Comparison of ENCODE assay signal across 8 cellular contexts in the genomic region with DNA sequence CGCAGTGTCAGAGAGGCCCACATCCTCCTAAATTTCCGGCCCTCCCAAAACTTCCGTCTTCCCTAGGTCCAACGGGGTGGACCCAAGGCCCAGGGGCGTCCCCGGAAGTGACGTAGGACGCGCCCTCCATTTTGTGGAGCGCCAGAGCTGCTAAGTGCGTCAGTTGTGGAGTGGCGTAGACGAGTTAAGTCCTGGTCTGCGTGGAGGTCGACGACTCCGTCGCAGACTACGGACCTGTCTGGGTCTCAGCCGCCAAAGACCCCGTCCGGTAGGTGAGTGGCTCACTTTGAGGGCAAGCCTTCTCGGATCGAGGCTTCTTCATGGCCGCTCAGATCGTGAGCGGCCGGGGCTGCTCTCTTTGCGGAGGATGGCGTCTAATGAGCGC. TPM values are rescaled to one million over a fixed set of nuclear protein-coding genes. Genes with fewer than 3 reads are reported as not detected.
A peak's percentile ranks its signal among the peaks of the same experiment; 100 is the strongest.
DNase-seq lines count a peak whose midpoint lies in the region; ATAC-seq and TF ChIP-seq lines count a peak whose summit lies in the region.

A gene (plus strand): TSS at position 159 of the 385 bp plus-strand sequence. CDS start 1,015 bp downstream, outside the sequence.

- POLR2A ChIA-PET in CD8-positive, alpha-beta T cell (lab: Charles Lee): interaction anchor here (0.6 to 3.5 kb wide), 20 partner anchors 9 to 974 kb away, joined by 3 to 38 read pairs (median 5); a partner anchor contains a TSS

- peak within 1 kb of the TSS; percentile 100 for H3K27ac Mint-ChIP-seq in CD8-positive, alpha-beta T cell

- TF ChIP-seq CTCF in CD8-positive, alpha-beta T cell (IDR thresholded peaks at IDR 0.05): no peak
- TF ChIP-seq CTCF in lower lobe of right lung (IDR thresholded peaks at IDR 0.05): no peak

- peaks cover 39% of the 10 kb centered on the region for H3K36me3 ChIP-seq in CD8-positive, alpha-beta T cell (ENCODE audit: insufficient read depth, low read length)
- peaks cover 41% of the 10 kb centered on the region for H3K36me3 ChIP-seq in lower lobe of right lung

- no peaks in the 10 kb centered on the region for H3K27me3 Mint-ChIP-seq in CD8-positive, alpha-beta T cell (ENCODE audit: low read depth)

- peak within 1 kb of the TSS; percentile 78 for H3K4me3 ChIP-seq in CD8-positive, alpha-beta T cell (ENCODE audit: low read depth, low read length)
- H3K4me3 ChIP-seq in lower lobe of right lung: peak within 1 kb of the TSS; percentile 91

- peak; percentile 80 for ATAC-seq in CD8-positive, alpha-beta T cell
- ATAC-seq in GM19467 (IDR thresholded peaks at IDR 0.05; ENCODE audit: unreplicated experiment) (peak; percentile 78), lower lobe of right lung (peak; percentile 97 to 98)

- CTCF ChIA-PET in CD8-positive, alpha-beta T cell (lab: Charles Lee): interaction anchor here (1.3 to 2.0 kb wide), 3 partner anchors 10 to 40 kb away, joined by 3 to 5 read pairs (median 4); no protein-coding TSS in a partner anchor

- H3K27ac ChIP-seq in CD8-positive, alpha-beta T cell (ENCODE audit: low read depth, low read length): peak within 1 kb of the TSS; percentile 99
- H3K27ac ChIP-seq in lower lobe of right lung: peak within 1 kb of the TSS; percentile 100

- peaks cover 50% of the 10 kb centered on the region for H3K36me3 Mint-ChIP-seq in CD8-positive, alpha-beta T cell

- DNase-seq in CD8-positive, alpha-beta T cell: peak; percentile 86 to 96 (median 95)
- DNase-seq in HS-27A (ENCODE audit: low read depth) (peak; percentile 92), NK-92 (lab: John Stamatoyannopoulos, UW; ENCODE audit: unreplicated experiment) (peak; percentile 61), lower lobe of right lung (peak; percentile 98)
- peak; percentile 85 to 89 for DNase-seq in activated CD8-positive, alpha-beta memory T cell treated with anti-CD3 and anti-CD28 coated beads for 1 hour (ENCODE audit: extremely low read depth in 1 of 2, low read depth in 1 of 2)
- DNase-seq in effector CD4-positive, alpha-beta T cell: peak; percentile 93
- DNase-seq in stimulated activated CD4-positive, alpha-beta T cell treated with anti-CD3 and anti-CD28 coated beads, TNF-alpha, amount 100 ng/mL, for 24 hours (ENCODE audit: low read depth in 3 of 3): peak; percentile 87 to 94 (median 87)

- no peaks in the 10 kb centered on the region for H3K9me3 Mint-ChIP-seq in CD8-positive, alpha-beta T cell

- H3K27me3 ChIP-seq in CD8-positive, alpha-beta T cell (ENCODE audit: insufficient read depth, low read length): no peaks in the 10 kb centered on the region
- H3K27me3 ChIP-seq in lower lobe of right lung (ENCODE audit: low read depth): no peaks in the 10 kb centered on the region

- H3K9me3 ChIP-seq in CD8-positive, alpha-beta T cell (ENCODE audit: low read length): no peaks in the 10 kb centered on the region
- no peaks in the 10 kb centered on the region for H3K9me3 ChIP-seq in lower lobe of right lung

- intact Hi-C loops in CD8-positive, alpha-beta T cell (cut with DNase I, micrococcal nuclease): loop anchor here (1.0 to 10.0 kb wide), 9 partner anchors 40 to 1952 kb away; a partner anchor contains a TSS
- intact Hi-C loops in lower lobe of right lung (cut with DNase I): no loop called here

- peaks cover 50% of the 10 kb centered on the region for H3K4me1 ChIP-seq in CD8-positive, alpha-beta T cell (ENCODE audit: insufficient read depth, low read length)
- H3K4me1 ChIP-seq in lower lobe of right lung: peaks cover 45% of the 10 kb centered on the region

- H3K4me1 Mint-ChIP-seq in CD8-positive, alpha-beta T cell (ENCODE audit: low read depth): peaks cover 67% of the 10 kb centered on the region

- H3K4me3 Mint-ChIP-seq in CD8-positive, alpha-beta T cell: peak within 1 kb of the TSS; percentile 99

RNA-seq across cellular contexts. Expression of the gene that starts here (rescaled TPM):
- total RNA-seq in CD8-positive, alpha-beta T cell: 1,000 to 10,000 TPM; 1,544 to 1,597 TPM
- total RNA-seq in lower lobe of right lung: 298 TPM

Comparison
In these comparisons a context has a peak if more than half of its experiments do, and no peak if none do; other contexts are left out.
1. Peak in every context shown above with its lines: DNase-seq, ATAC-seq, H3K4me3 ChIP-seq and H3K27ac ChIP-seq.